Comparison of ENCODE assay signal across 1 cellular context in genomic region chr1:54052934-54053744, GRCh38.
A peak's percentile ranks its signal among the peaks of the same experiment; 100 is the strongest.
TF ChIP-seq lines count a peak whose summit lies in the region.

TCEANC2 (plus strand) TSS chr1:54053608; CDS start chr1:54054423, 815 bp downstream.
TMEM59 (minus strand) TSS chr1:54053204; CDS start chr1:54053188, 16 bp downstream.

TF ChIP-seq in HepG2, 621 proteins besides CTCF, POLR2A, EP300 and RAD21 (continued from another document and continues in another):
- TF ChIP-seq ZNF609 (CRISPR knock-in tag; IDR thresholded peaks at IDR 0.05; ENCODE audit: borderline replicate concordance): peak; percentile 35; the same call in 1 of the 2 replicates
- TF ChIP-seq ZNF24 (IDR thresholded peaks at IDR 0.05): no peak
- no peak for TF ChIP-seq ZNF326 (CRISPR knock-in tag; IDR thresholded peaks at IDR 0.05; ENCODE audit: borderline replicate concordance)
- no peak for TF ChIP-seq POLR2AphosphoS2 (IDR thresholded peaks at IDR 0.05; ENCODE audit: low read depth, low read length)
- no peak for TF ChIP-seq KIAA2018 (CRISPR knock-in tag; IDR thresholded peaks at IDR 0.05; ENCODE audit: borderline replicate concordance)
- TF ChIP-seq KAT7 (CRISPR knock-in tag; IDR thresholded peaks at IDR 0.05; ENCODE audit: borderline replicate concordance): peak; percentile 63; the same call in 1 of the 2 replicates
- TF ChIP-seq KDM4B (CRISPR knock-in tag; IDR thresholded peaks at IDR 0.05): 0 out of 2 replicates have a peak, but pooled peaks have one; percentile 21
- no peak for TF ChIP-seq LRRFIP1 (CRISPR knock-in tag; conservative IDR thresholded peaks at IDR 0.05)
- no peak for TF ChIP-seq ZNF296 (CRISPR knock-in tag; conservative IDR thresholded peaks at IDR 0.05)
- TF ChIP-seq LCORL (IDR thresholded peaks at IDR 0.05): no peak
- TF ChIP-seq LCORL (CRISPR knock-in tag; IDR thresholded peaks at IDR 0.05): no peak
- TF ChIP-seq ZNF382 (CRISPR knock-in tag; IDR thresholded peaks at IDR 0.05; ENCODE audit: borderline replicate concordance): no peak
- peak; percentile 71; the same call in 1 of the 2 replicates for TF ChIP-seq TARDBP (CRISPR knock-in tag; IDR thresholded peaks at IDR 0.05)
- TF ChIP-seq SNAPC5 (CRISPR knock-in tag; IDR thresholded peaks at IDR 0.05; ENCODE audit: borderline replicate concordance): no peak
- no peak; the same call in 1 of the 2 replicates for TF ChIP-seq MLX (CRISPR knock-in tag; IDR thresholded peaks at IDR 0.05)
- no peak for TF ChIP-seq WIZ (CRISPR knock-in tag; IDR thresholded peaks at IDR 0.05)
- TF ChIP-seq SMARCC2 (IDR thresholded peaks at IDR 0.05): no peak
- TF ChIP-seq ZHX1 (CRISPR knock-in tag; IDR thresholded peaks at IDR 0.05; ENCODE audit: low read depth): peak; percentile 5; the same call in 1 of the 2 replicates
- TF ChIP-seq CHD4 (IDR thresholded peaks at IDR 0.05; ENCODE audit: borderline replicate concordance, low read length): no peak
- TF ChIP-seq AKNA (CRISPR knock-in tag; IDR thresholded peaks at IDR 0.05; ENCODE audit: borderline replicate concordance): no peak
- peak; percentile 70 for TF ChIP-seq MNT (IDR thresholded peaks at IDR 0.05)
- TF ChIP-seq ZNF576 (CRISPR knock-in tag; IDR thresholded peaks at IDR 0.05): no peak
